Comparison of ENCODE assay signal across 1 cellular context in genomic region chr6:134099770-134100169, GRCh38.
TF ChIP-seq lines count a peak whose summit lies in the region.

No MANE protein-coding gene starts in this region.

TF ChIP-seq in HepG2, 621 proteins besides CTCF, POLR2A, EP300 and RAD21:
- no peak for TF ChIP-seq ZNF646 (CRISPR knock-in tag; IDR thresholded peaks at IDR 0.05)
- peak; percentile 41; the same call in 1 of the 2 replicates for TF ChIP-seq RFX5 (IDR thresholded peaks at IDR 0.05; ENCODE audit: low read depth, low read length)
- TF ChIP-seq, protein P1, sequence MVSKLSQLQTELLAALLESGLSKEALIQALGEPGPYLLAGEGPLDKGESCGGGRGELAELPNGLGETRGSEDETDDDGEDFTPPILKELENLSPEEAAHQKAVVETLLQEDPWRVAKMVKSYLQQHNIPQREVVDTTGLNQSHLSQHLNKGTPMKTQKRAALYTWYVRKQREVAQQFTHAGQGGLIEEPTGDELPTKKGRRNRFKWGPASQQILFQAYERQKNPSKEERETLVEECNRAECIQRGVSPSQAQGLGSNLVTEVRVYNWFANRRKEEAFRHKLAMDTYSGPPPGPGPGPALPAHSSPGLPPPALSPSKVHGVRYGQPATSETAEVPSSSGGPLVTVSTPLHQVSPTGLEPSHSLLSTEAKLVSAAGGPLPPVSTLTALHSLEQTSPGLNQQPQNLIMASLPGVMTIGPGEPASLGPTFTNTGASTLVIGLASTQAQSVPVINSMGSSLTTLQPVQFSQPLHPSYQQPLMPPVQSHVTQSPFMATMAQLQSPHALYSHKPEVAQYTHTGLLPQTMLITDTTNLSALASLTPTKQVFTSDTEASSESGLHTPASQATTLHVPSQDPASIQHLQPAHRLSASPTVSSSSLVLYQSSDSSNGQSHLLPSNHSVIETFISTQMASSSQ (IDR thresholded peaks at IDR 0.05; ENCODE audit: low read depth) = no peak
- TF ChIP-seq, protein P1 (CRISPR knock-in tag; IDR thresholded peaks at IDR 0.05; ENCODE audit: borderline replicate concordance) = no peak
- no peak for TF ChIP-seq KAT7 (CRISPR knock-in tag; IDR thresholded peaks at IDR 0.05; ENCODE audit: borderline replicate concordance)
TF ChIP-seq in HepG2: peak in this region for 1.
